1 cellular context compared by ENCODE assay signal in the genomic region with DNA sequence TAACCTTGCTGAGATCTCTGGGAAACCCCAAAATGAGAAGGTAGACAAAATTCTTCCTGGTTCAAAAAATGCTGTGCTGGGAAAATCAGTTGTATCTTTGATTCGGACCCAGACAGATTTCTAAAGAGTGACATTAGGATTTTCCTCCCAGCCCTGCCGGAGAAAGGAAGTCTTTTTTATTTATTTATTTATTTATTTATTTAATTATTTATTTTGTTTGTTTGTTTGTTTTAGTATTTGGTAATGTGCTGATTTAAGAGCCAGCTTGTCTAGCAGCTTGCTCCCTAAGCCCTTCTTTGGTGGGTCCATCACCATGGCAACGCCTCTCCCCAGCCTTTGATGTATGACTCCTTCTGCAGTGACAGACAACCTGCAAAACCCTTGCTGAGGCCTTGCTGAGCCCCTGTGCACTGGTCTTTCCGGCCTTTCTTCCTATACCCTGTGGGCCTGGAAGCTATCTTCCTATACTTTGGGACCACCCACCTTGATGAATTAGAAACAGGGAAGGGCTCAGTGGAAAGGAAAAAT.
TF ChIP-seq lines count a peak whose summit lies in the region.

No MANE protein-coding gene starts in this region.

TF ChIP-seq in HCT116, 20 proteins besides CTCF, POLR2A, EP300 and RAD21 (continued from another document):
- TF ChIP-seq, protein P1, sequence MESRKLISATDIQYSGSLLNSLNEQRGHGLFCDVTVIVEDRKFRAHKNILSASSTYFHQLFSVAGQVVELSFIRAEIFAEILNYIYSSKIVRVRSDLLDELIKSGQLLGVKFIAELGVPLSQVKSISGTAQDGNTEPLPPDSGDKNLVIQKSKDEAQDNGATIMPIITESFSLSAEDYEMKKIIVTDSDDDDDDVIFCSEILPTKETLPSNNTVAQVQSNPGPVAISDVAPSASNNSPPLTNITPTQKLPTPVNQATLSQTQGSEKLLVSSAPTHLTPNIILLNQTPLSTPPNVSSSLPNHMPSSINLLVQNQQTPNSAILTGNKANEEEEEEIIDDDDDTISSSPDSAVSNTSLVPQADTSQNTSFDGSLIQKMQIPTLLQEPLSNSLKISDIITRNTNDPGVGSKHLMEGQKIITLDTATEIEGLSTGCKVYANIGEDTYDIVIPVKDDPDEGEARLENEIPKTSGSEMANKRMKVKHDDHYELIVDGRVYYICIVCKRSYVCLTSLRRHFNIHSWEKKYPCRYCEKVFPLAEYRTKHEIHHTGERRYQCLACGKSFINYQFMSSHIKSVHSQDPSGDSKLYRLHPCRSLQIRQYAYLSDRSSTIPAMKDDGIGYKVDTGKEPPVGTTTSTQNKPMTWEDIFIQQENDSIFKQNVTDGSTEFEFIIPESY (IDR thresholded peaks at IDR 0.05; ENCODE audit: extremely low read depth, insufficient replicate concordance, low read length): no peak
